12 cellular contexts compared by ENCODE assay signal in genomic region chr19:37329686-37330085, GRCh38. TPM values are rescaled to one million over a fixed set of nuclear protein-coding genes. Genes with fewer than 3 reads are reported as not detected.
DNase-seq lines count a peak whose midpoint lies in the region; ATAC-seq and TF ChIP-seq lines count a peak whose summit lies in the region.
"Had no signal": no experiment of that assay in that cellular context is flagged by ENCODE, and none has a peak within 500 bp of the region (broad histone marks: within the 10 kb centered on the region; RNA-seq: fewer than 3 reads in every experiment).

No MANE protein-coding gene starts in this region.

- H3K4me1 Mint-ChIP-seq in MCF 10A (ENCODE audit: insufficient read depth, unreplicated experiment) (no peaks in the 10 kb centered on the region), endodermal cell (peaks cover 22% of the 10 kb centered on the region)

- H3K79me2 ChIP-seq in OCI-LY1 (ENCODE audit: insufficient read depth, low read length), result no peaks in the 10 kb centered on the region

- no peak for ATAC-seq in GM18909 (IDR thresholded peaks at IDR 0.05; ENCODE audit: poor library complexity, unreplicated experiment)

- intact Hi-C loops in MCF 10A (cut with micrococcal nuclease) (no loop called here), breast epithelium (cut with DNase I; ENCODE audit: low total_unique reads) (no loop called here), stomach (cut with DNase I; ENCODE audit: low total_unique reads) (loop anchor here (10.0 kb wide), 1 partner anchor 485 kb away; no protein-coding TSS in a partner anchor)

- H3K27ac ChIP-seq in breast epithelium, result no peak overlapping the region
- H3K27ac ChIP-seq in OCI-LY1 (ENCODE audit: low read depth, low read length, poor library complexity, severe bottlenecking), result no peak overlapping the region
- no peak overlapping the region for H3K27ac ChIP-seq in endodermal cell (ENCODE audit: low read depth, low read length)
- no peak overlapping the region for H3K27ac ChIP-seq in stomach
- H3K27ac ChIP-seq: BLaER1, skin epidermis had no signal

- H3K27ac Mint-ChIP-seq in MCF 10A (ENCODE audit: low read depth, unreplicated experiment), result no peak overlapping the region
- H3K27ac Mint-ChIP-seq in endodermal cell, result no peak overlapping the region
- H3K27ac Mint-ChIP-seq: activated CD4-positive, alpha-beta memory T cell treated with anti-CD3 and anti-CD28 coated beads, Interleukin-2, amount 10 ng/mL, durations not matched to agents 7 days and 5 days had no signal

- H3K9ac ChIP-seq in OCI-LY1 (ENCODE audit: low read length) (no peak overlapping the region), endodermal cell (ENCODE audit: extremely low read depth, low read length, poor library complexity, severe bottlenecking) (no peak overlapping the region)
- H3K9ac ChIP-seq: BLaER1 had no signal

- H3K36me3 ChIP-seq in breast epithelium (no peaks in the 10 kb centered on the region), OCI-LY1 (ENCODE audit: insufficient read depth, low read length) (peaks cover 58% of the 10 kb centered on the region), endodermal cell (ENCODE audit: control insufficient read depth, insufficient read depth, low read length) (peaks cover 64% of the 10 kb centered on the region), stomach (peaks cover 21 to 64% (median 55%) of the 10 kb centered on the region in 4 donors)

- POLR2A ChIA-PET in MCF 10A (lab: Yijun Ruan, JAX), result interaction anchor here (1.0 kb wide), 1 partner anchor 41 kb away, joined by 3 read pairs; the partner anchor contains the start of gene ZNF527

- H3K27me3 ChIP-seq in breast epithelium (no peaks in the 10 kb centered on the region), OCI-LY1 (ENCODE audit: insufficient read depth, low read length) (no peaks in the 10 kb centered on the region), endodermal cell (ENCODE audit: control insufficient read depth, insufficient read depth, low read length, poor library complexity, severe bottlenecking) (no peaks in the 10 kb centered on the region), stomach (no peaks in the 10 kb centered on the region)
- H3K27me3 ChIP-seq: BLaER1 had no signal

- CTCF ChIA-PET in MCF 10A (lab: Yijun Ruan, JAX), result no interaction called here

- H3K9me3 ChIP-seq in breast epithelium (no peaks in the 10 kb centered on the region), OCI-LY1 (ENCODE audit: low read length) (no peaks in the 10 kb centered on the region), endodermal cell (ENCODE audit: control insufficient read depth, low read length) (peaks cover 10% of the 10 kb centered on the region), stomach (no peaks in the 10 kb centered on the region)
- H3K9me3 ChIP-seq: BLaER1 had no signal

- TF ChIP-seq CTCF in MCF 10A (IDR thresholded peaks at IDR 0.05; ENCODE audit: unreplicated experiment) (peak; percentile 26), breast epithelium (IDR thresholded peaks at IDR 0.05) (peak in 1 of 3 donors; percentile 14), OCI-LY1 (IDR thresholded peaks at IDR 0.05; ENCODE audit: low read length) (peak; percentile 37; the same call in 1 of the 2 replicates), endodermal cell (conservative IDR thresholded peaks at IDR 0.05) (peak; percentile 78), stomach (IDR thresholded peaks at IDR 0.05) (no peak)

- H3K4me2 ChIP-seq in OCI-LY1 (ENCODE audit: low read length), result no peak overlapping the region
- H3K4me2 ChIP-seq: BLaER1 had no signal

- H3F3A ChIP-seq in OCI-LY1 (ENCODE audit: insufficient read depth, low read length), result no peaks in the 10 kb centered on the region

- no TSS peak for BruUV-seq in MCF 10A (replicated peaks; lab: Mats Ljungman, UMichigan)

- peaks cover 58% of the 10 kb centered on the region for H3K36me3 Mint-ChIP-seq in MCF 10A (ENCODE audit: insufficient read depth, unreplicated experiment)
- H3K36me3 Mint-ChIP-seq in endodermal cell (ENCODE audit: low read depth), result peaks cover 68% of the 10 kb centered on the region

- H3K4me3 ChIP-seq in breast epithelium (no peak overlapping the region), OCI-LY1 (ENCODE audit: low read depth, low read length, poor library complexity, severe bottlenecking) (no peak overlapping the region), endodermal cell (ENCODE audit: low read length) (no peak overlapping the region), stomach (no peak overlapping the region)
- H3K4me3 ChIP-seq: BLaER1, skin epidermis had no signal

- no peaks in the 10 kb centered on the region for H3K4me1 ChIP-seq in breast epithelium
- no peaks in the 10 kb centered on the region for H3K4me1 ChIP-seq in OCI-LY1 (ENCODE audit: insufficient read depth, low read length, severe bottlenecking)
- no peaks in the 10 kb centered on the region for H3K4me1 ChIP-seq in endodermal cell (ENCODE audit: control insufficient read depth, insufficient read depth, low read length)
- peaks cover 0 to 9% (median 7%) of the 10 kb centered on the region in 4 donors for H3K4me1 ChIP-seq in stomach

- H3K9me3 Mint-ChIP-seq in MCF 10A (ENCODE audit: unreplicated experiment) (no peaks in the 10 kb centered on the region), endodermal cell (no peaks in the 10 kb centered on the region)

- peak; percentile 20 for DNase-seq in MCF 10A (ENCODE audit: unreplicated experiment)
- DNase-seq in breast epithelium (ENCODE audit: low spot score in 2 of 2), result no peak
- peak; percentile 76 for DNase-seq in endodermal cell
- no peak for DNase-seq in stomach
- no peak for DNase-seq in Ammon's horn (ENCODE audit: low spot score)
- DNase-seq in activated CD4-positive, alpha-beta T cell treated with anti-CD3 and anti-CD28 coated beads, Interleukin-2, amount 50 U/mL, for 48 hours, result no peak
- DNase-seq: activated CD4-positive, alpha-beta memory T cell treated with anti-CD3 and anti-CD28 coated beads, Interleukin-2, amount 10 ng/mL, durations not matched to agents 7 days and 5 days; NCI-H2081 treated with DMSO at 0.1 percent for 48 hours had no signal

- H3K9me2 ChIP-seq in OCI-LY1 (ENCODE audit: low read depth, low read length), result no peaks in the 10 kb centered on the region

- no peak for TF ChIP-seq POLR2A in breast epithelium (IDR thresholded peaks at IDR 0.05)
- no peak for TF ChIP-seq POLR2A in stomach (IDR thresholded peaks at IDR 0.05)

- TF ChIP-seq EP300 in stomach (IDR thresholded peaks at IDR 0.05), result no peak

- no peak overlapping the region for H2AFZ ChIP-seq in OCI-LY1 (ENCODE audit: low read length)

- no peaks in the 10 kb centered on the region for H4K20me1 ChIP-seq in OCI-LY1 (ENCODE audit: insufficient read depth, low read length)

- WGBS in endodermal cell (ENCODE audit: insufficient coverage in 1 of 2, insufficient read length in 1 of 2), 2 experiments, result 94% methylated on average over 1 of the region's 1 CpG; no CpG with 5 or more reads in 1 of the 2 experiments
- WGBS in stomach, 5 donors, result 43 to 84% (median 76%) methylated on average over 1 of the region's 1 CpG

- H3K4me3 Mint-ChIP-seq in MCF 10A (ENCODE audit: unreplicated experiment) (no peak overlapping the region), endodermal cell (no peak overlapping the region)
- H3K4me3 Mint-ChIP-seq: activated CD4-positive, alpha-beta memory T cell treated with anti-CD3 and anti-CD28 coated beads, Interleukin-2, amount 10 ng/mL, durations not matched to agents 7 days and 5 days had no signal

- H3K27me3 Mint-ChIP-seq in MCF 10A (ENCODE audit: insufficient read depth, unreplicated experiment), result no peaks in the 10 kb centered on the region
- H3K27me3 Mint-ChIP-seq in endodermal cell (ENCODE audit: insufficient read depth), result no peaks in the 10 kb centered on the region
- H3K27me3 Mint-ChIP-seq: activated CD4-positive, alpha-beta memory T cell treated with anti-CD3 and anti-CD28 coated beads, Interleukin-2, amount 10 ng/mL, durations not matched to agents 7 days and 5 days had no signal

RNA-seq across cellular contexts. Expression of gene ZNF527, which starts 41.2 kb away (rescaled TPM):
- total RNA-seq in MCF 10A (2022), result 4.3 and 5.0 TPM in 2 replicates
- total RNA-seq in breast epithelium, result 10 to 100 TPM in 1 of 3 donors, 1 to 10 TPM in 2; 6.7 to 14.2 (median 9.5) TPM
- 1 to 10 TPM; 4.6 to 5.3 TPM for total RNA-seq in endodermal cell
- polyA plus RNA-seq in endodermal cell (2013, experiment 1 of 2), result 3.9 TPM
- 3.9 TPM for polyA plus RNA-seq in endodermal cell (2013, experiment 2 of 2)
- total RNA-seq in stomach, result 10 to 100 TPM in 1 of 5 donors, 1 to 10 TPM in 4; 2.7 to 20.6 (median 8.2) TPM
- 1 to 10 TPM; 2.3 to 3.2 (median 2.6) TPM for polyA plus RNA-seq in stomach

Comparison
In these comparisons a context has a peak if more than half of its experiments do, and no peak if none do; other contexts are left out.
1. DNase-seq: peak in MCF 10A (single experiment) and endodermal cell (single experiment); none in breast epithelium (0 of 2), stomach (single experiment), Ammon's horn (single experiment) and activated CD4-positive, alpha-beta T cell treated with anti-CD3 and anti-CD28 coated beads, Interleukin-2, amount 50 U/mL, for 48 hours (0 of 2).
2. CTCF ChIP-seq: peak in MCF 10A (single experiment), OCI-LY1 (single experiment) and endodermal cell (single experiment); none in stomach (0 of 7).